In the genomic region with DNA sequence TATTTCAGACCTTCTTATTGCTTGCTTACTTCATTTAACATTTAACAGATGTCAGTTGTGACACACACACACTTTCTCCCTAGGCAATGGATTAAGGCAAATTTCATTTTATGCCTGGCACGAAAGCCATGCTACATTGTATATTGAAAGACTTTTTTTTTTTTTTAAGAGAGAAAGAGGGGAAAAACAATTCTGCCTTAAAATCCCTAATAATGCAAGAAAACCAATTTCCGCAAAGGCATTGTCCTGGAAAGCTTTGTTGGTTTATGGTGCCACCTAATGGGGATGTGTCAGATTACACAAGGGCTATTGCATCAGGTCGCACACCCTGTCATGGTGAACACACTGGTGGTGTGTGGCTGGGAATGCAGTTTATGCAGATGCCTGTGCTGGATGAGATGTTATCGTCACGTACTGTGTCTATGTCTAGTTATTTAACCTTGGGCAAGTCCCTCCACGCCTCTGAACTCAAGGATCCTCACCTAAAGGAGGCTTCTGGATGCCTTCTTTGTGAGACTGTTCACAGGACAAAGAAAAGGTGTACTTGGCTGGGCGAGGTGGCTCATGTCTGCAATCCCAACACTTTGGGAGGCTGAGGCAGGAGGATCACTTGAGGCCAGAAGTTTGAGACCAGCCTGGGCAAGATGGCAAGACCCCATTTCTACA, we compare ENCODE assay signal across 9 cellular contexts. TPM values are rescaled to one million over a fixed set of nuclear protein-coding genes. Genes with fewer than 3 reads are reported as not detected.
DNase-seq lines count a peak whose midpoint lies in the region; ATAC-seq and TF ChIP-seq lines count a peak whose summit lies in the region.
"Had no signal": no experiment of that assay in that cellular context is flagged by ENCODE, and none has a peak within 500 bp of the region (broad histone marks: within the 10 kb centered on the region; RNA-seq: fewer than 3 reads in every experiment).

No MANE protein-coding gene starts in this region.

- peak; percentile 84 for TF ChIP-seq CTCF in C4-2B (conservative IDR thresholded peaks at IDR 0.05)
- TF ChIP-seq CTCF in mesothelial cell of epicardium (IDR thresholded peaks at IDR 0.05; ENCODE audit: unreplicated experiment): peak; percentile 81

- peaks cover 17% of the 10 kb centered on the region for H3K27me3 Mint-ChIP-seq in activated CD4-positive, alpha-beta memory T cell treated with anti-CD3 and anti-CD28 coated beads, Interleukin-2, amount 10 ng/mL, durations not matched to agents 7 days and 5 days
- H3K27me3 Mint-ChIP-seq in effector memory CD8-positive, alpha-beta T cell: peaks cover 0 to 35% of the 10 kb centered on the region in 2 donors
- peaks cover 7% of the 10 kb centered on the region for H3K27me3 Mint-ChIP-seq in mesothelial cell of epicardium (ENCODE audit: low read depth)

- H3K27ac Mint-ChIP-seq in activated CD4-positive, alpha-beta memory T cell treated with anti-CD3 and anti-CD28 coated beads, Interleukin-2, amount 10 ng/mL, durations not matched to agents 7 days and 5 days: peak overlapping the region; percentile 12
- H3K27ac Mint-ChIP-seq in effector memory CD8-positive, alpha-beta T cell: peak overlapping the region in 1 of 2 donors; percentile 78
- peak overlapping the region; percentile 48 for H3K27ac Mint-ChIP-seq in mesothelial cell of epicardium
- H3K27ac Mint-ChIP-seq: dendritic cell treated with granulocyte-macrophage colony-stimulating factor and Interleukin-4, amounts not matched to agents 40 ng/mL and 50 ng/mL, for 4 days had no signal

- no peaks in the 10 kb centered on the region for H3K9me3 Mint-ChIP-seq in activated CD4-positive, alpha-beta memory T cell treated with anti-CD3 and anti-CD28 coated beads, Interleukin-2, amount 10 ng/mL, durations not matched to agents 7 days and 5 days
- H3K9me3 Mint-ChIP-seq in effector memory CD8-positive, alpha-beta T cell: no peaks in the 10 kb centered on the region
- peaks cover 6% of the 10 kb centered on the region for H3K9me3 Mint-ChIP-seq in mesothelial cell of epicardium
- H3K9me3 Mint-ChIP-seq: dendritic cell treated with granulocyte-macrophage colony-stimulating factor and Interleukin-4, amounts not matched to agents 40 ng/mL and 50 ng/mL, for 4 days had no signal

- H3K4me3 Mint-ChIP-seq in activated CD4-positive, alpha-beta memory T cell treated with anti-CD3 and anti-CD28 coated beads, Interleukin-2, amount 10 ng/mL, durations not matched to agents 7 days and 5 days: no peak overlapping the region
- no peak overlapping the region for H3K4me3 Mint-ChIP-seq in effector memory CD8-positive, alpha-beta T cell
- peak overlapping the region; percentile 59 for H3K4me3 Mint-ChIP-seq in mesothelial cell of epicardium
- H3K4me3 Mint-ChIP-seq: dendritic cell treated with granulocyte-macrophage colony-stimulating factor and Interleukin-4, amounts not matched to agents 40 ng/mL and 50 ng/mL, for 4 days had no signal

- POLR2A ChIA-PET in activated CD4-positive, alpha-beta memory T cell treated with anti-CD3 and anti-CD28 coated beads, Interleukin-2, amount 10 ng/mL, durations not matched to agents 7 days and 5 days (lab: Charles Lee): interaction anchor here (1.4 kb wide), 1 partner anchor 283 kb away, joined by 5 read pairs; no protein-coding TSS in a partner anchor

- H3K4me1 Mint-ChIP-seq in activated CD4-positive, alpha-beta memory T cell treated with anti-CD3 and anti-CD28 coated beads, Interleukin-2, amount 10 ng/mL, durations not matched to agents 7 days and 5 days: peaks cover 8% of the 10 kb centered on the region
- H3K4me1 Mint-ChIP-seq in effector memory CD8-positive, alpha-beta T cell (ENCODE audit: low read depth in 2 of 2): peaks cover 5 to 15% of the 10 kb centered on the region in 2 donors
- H3K4me1 Mint-ChIP-seq in mesothelial cell of epicardium: peaks cover 11% of the 10 kb centered on the region

- ATAC-seq in HG03521 (IDR thresholded peaks at IDR 0.05; ENCODE audit: unreplicated experiment): peak; percentile 90
- peak; percentile 99 for ATAC-seq in effector memory CD8-positive, alpha-beta T cell (replicated peaks)

- no peak overlapping the region for H3K27ac ChIP-seq in C4-2B

- DNase-seq in GM19238 (ENCODE audit: insufficient read length, low spot score) (peak; percentile 33), NCI-H82 treated with DMSO at 0.1 percent for 48 hours (lab: John Stamatoyannopoulos, UW; ENCODE audit: unreplicated experiment) (peak; percentile 37), mesothelial cell of epicardium (ENCODE audit: low spot score in 2 of 2, unreplicated experiment in 2 of 2) (peak in 1 of 2 experiments; percentile 77)
- peak; percentile 78 for DNase-seq in activated CD4-positive, alpha-beta memory T cell treated with anti-CD3 and anti-CD28 coated beads, Interleukin-2, amount 10 ng/mL, durations not matched to agents 7 days and 5 days
- DNase-seq in effector memory CD8-positive, alpha-beta T cell: peak; percentile 77 to 86 (median 77)
- peak; percentile 21 to 48 for DNase-seq in stimulated activated CD8-positive, alpha-beta memory T cell treated with anti-CD3 and anti-CD28 coated beads, Interleukin-4, amount 100 ng/mL, for 1 hour (ENCODE audit: low read depth in 2 of 2, low spot score in 1 of 2)

- CTCF ChIA-PET in activated CD4-positive, alpha-beta memory T cell treated with anti-CD3 and anti-CD28 coated beads, Interleukin-2, amount 10 ng/mL, durations not matched to agents 7 days and 5 days (lab: Charles Lee): interaction anchor here (0.7 to 5.2 kb wide), 11 partner anchors 39 to 286 kb away, joined by 3 to 37 read pairs (median 3); a partner anchor contains a TSS

- no peaks in the 10 kb centered on the region for H3K36me3 Mint-ChIP-seq in activated CD4-positive, alpha-beta memory T cell treated with anti-CD3 and anti-CD28 coated beads, Interleukin-2, amount 10 ng/mL, durations not matched to agents 7 days and 5 days (ENCODE audit: low read depth)
- peaks cover 3% of the 10 kb centered on the region for H3K36me3 Mint-ChIP-seq in effector memory CD8-positive, alpha-beta T cell (ENCODE audit: insufficient read depth)
- H3K36me3 Mint-ChIP-seq in mesothelial cell of epicardium: no peaks in the 10 kb centered on the region

RNA-seq across cellular contexts. Expression of a gene that starts 37.3 kb away (rescaled TPM):
- total RNA-seq in activated CD4-positive, alpha-beta memory T cell treated with anti-CD3 and anti-CD28 coated beads, Interleukin-2, amount 10 ng/mL, durations not matched to agents 7 days and 5 days: 10 to 100 TPM; 74.9 to 75.1 TPM
- total RNA-seq in mesothelial cell of epicardium: 10.0 to 11.0 TPM (median 10.2 TPM) in 3 replicates

RNA-seq across cellular contexts. Expression of a gene that starts 54.4 kb away (rescaled TPM):
- not detected for total RNA-seq in activated CD4-positive, alpha-beta memory T cell treated with anti-CD3 and anti-CD28 coated beads, Interleukin-2, amount 10 ng/mL, durations not matched to agents 7 days and 5 days
- not detected in 3 replicates for total RNA-seq in mesothelial cell of epicardium
